In the genomic region with DNA sequence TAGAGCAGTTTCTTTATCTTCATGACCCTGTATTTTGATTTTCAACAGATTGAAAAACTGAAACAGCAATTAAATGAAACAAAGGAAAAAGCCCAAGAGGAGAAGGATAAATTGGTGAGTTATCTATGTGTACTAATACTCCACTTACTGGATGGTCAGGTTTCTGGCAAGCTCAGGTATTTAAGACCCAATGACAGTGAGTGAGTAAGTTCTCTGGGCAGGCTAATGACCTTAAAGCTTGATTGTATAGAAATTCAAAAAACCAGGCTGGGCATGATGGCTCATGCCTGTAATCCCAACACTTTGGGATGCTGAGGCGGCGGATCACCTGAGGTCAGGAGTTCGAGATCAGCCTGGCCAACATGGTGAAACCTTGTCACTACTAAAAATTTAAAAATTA, we compare ENCODE assay signal across 21 cellular contexts. TPM values are rescaled to one million over a fixed set of nuclear protein-coding genes. Genes with fewer than 3 reads are reported as not detected.
DNase-seq lines count a peak whose midpoint lies in the region; ATAC-seq and TF ChIP-seq lines count a peak whose summit lies in the region.
"Had no signal": no experiment of that assay in that cellular context is flagged by ENCODE, and none has a peak within 500 bp of the region (broad histone marks: within the 10 kb centered on the region; RNA-seq: fewer than 3 reads in every experiment).

No MANE protein-coding gene starts in this region.

- H3K9me2 ChIP-seq in GM23338 (ENCODE audit: insufficient read depth) (no peaks in the 10 kb centered on the region), PC-3 (replicated peaks; ENCODE audit: low read length) (no peaks in the 10 kb centered on the region)

- H3K4me2 ChIP-seq in GM23338 (no peak overlapping the region), PC-3 (ENCODE audit: low read length) (no peak overlapping the region)
- H3K4me2 ChIP-seq: BLaER1 had no signal

- no peaks in the 10 kb centered on the region for H3K4me1 Mint-ChIP-seq in GM23338
- H3K4me1 Mint-ChIP-seq: CD8-positive, alpha-beta memory T cell; H9 had no signal

- H3K36me3 ChIP-seq in GM23338 (ENCODE audit: insufficient read depth) (no peaks in the 10 kb centered on the region), PC-3 (ENCODE audit: low read depth, low read length) (no peaks in the 10 kb centered on the region)
- H3K36me3 ChIP-seq: BLaER1 had no signal

- no peak overlapping the region for H3K9ac ChIP-seq in PC-3 (ENCODE audit: low read length)
- H3K9ac ChIP-seq: BLaER1, GM23248 had no signal

- H3K4me3 Mint-ChIP-seq in GM23338: no peak overlapping the region
- H3K4me3 Mint-ChIP-seq: B cell; CD14-positive monocyte; CD4-positive, alpha-beta T cell; CD8-positive, alpha-beta memory T cell; H9 had no signal

- no peaks in the 10 kb centered on the region for H3K9me3 Mint-ChIP-seq in GM23338
- H3K9me3 Mint-ChIP-seq: CD4-positive, alpha-beta T cell; CD8-positive, alpha-beta memory T cell; H9 had no signal

- no peaks in the 10 kb centered on the region for H3K36me3 Mint-ChIP-seq in GM23338 (ENCODE audit: low read depth)
- H3K36me3 Mint-ChIP-seq: CD14-positive monocyte; CD8-positive, alpha-beta memory T cell had no signal

- H3K4me3 ChIP-seq in GM23338: no peak overlapping the region
- no peak overlapping the region for H3K4me3 ChIP-seq in PC-3 (ENCODE audit: low read length)
- H3K4me3 ChIP-seq: BLaER1, GM12878, GM23248 had no signal

- TF ChIP-seq CTCF in GM23338 (conservative IDR thresholded peaks at IDR 0.05; ENCODE audit: low read depth in 2 of 2): no peak
- no peak for TF ChIP-seq CTCF in PC-3 (conservative IDR thresholded peaks at IDR 0.05; ENCODE audit: low read depth, low read length)
- TF ChIP-seq CTCF in foreskin keratinocyte (conservative IDR thresholded peaks at IDR 0.05): no peak

- H3K27me3 ChIP-seq in GM23338 (ENCODE audit: insufficient read depth) (no peaks in the 10 kb centered on the region), PC-3 (ENCODE audit: low read length) (no peaks in the 10 kb centered on the region), foreskin keratinocyte (no peaks in the 10 kb centered on the region)
- H3K27me3 ChIP-seq: BLaER1 had no signal

- H2AFZ ChIP-seq in GM23338: peak overlapping the region; percentile 69; the same call in 1 of the 2 replicates
- no peak overlapping the region for H2AFZ ChIP-seq in PC-3 (ENCODE audit: low read length)
- H2AFZ ChIP-seq: GM23248 had no signal

- no peaks in the 10 kb centered on the region for H3K4me1 ChIP-seq in GM23338 (ENCODE audit: insufficient read depth)
- H3K4me1 ChIP-seq in PC-3 (ENCODE audit: insufficient read depth, low read length): no peaks in the 10 kb centered on the region
- no peaks in the 10 kb centered on the region for H3K4me1 ChIP-seq in foreskin keratinocyte
- H3K4me1 ChIP-seq: BLaER1 had no signal

- BruUV-seq in PC-3 (replicated peaks; lab: Mats Ljungman, UMichigan): no TSS peak

- no peaks in the 10 kb centered on the region for H3F3A ChIP-seq in GM23338 (replicated peaks; ENCODE audit: low read depth)
- H3F3A ChIP-seq in PC-3 (ENCODE audit: low read length, unreplicated experiment): no peaks in the 10 kb centered on the region

- H3K27ac Mint-ChIP-seq in GM23338: no peak overlapping the region
- H3K27ac Mint-ChIP-seq: B cell; CD14-positive monocyte; CD4-positive, alpha-beta T cell; CD8-positive, alpha-beta memory T cell; H9 had no signal

- intact Hi-C loops in PC-3 (cut with micrococcal nuclease): no loop called here

- H4K20me1 ChIP-seq in GM23338 (replicated peaks; ENCODE audit: insufficient read depth) (no peaks in the 10 kb centered on the region; the same call in 1 of the 2 replicates), PC-3 (ENCODE audit: low read length) (no peaks in the 10 kb centered on the region)
- H4K20me1 ChIP-seq: BLaER1 had no signal

- DNase-seq in GM23338 (ENCODE audit: low spot score): no peak
- DNase-seq in PC-3: peak; percentile 50
- DNase-seq in epithelial cell of prostate (ENCODE audit: low read depth, low spot score): peak; percentile 44
- peak; percentile 39 to 67 for DNase-seq in foreskin keratinocyte
- no peak for DNase-seq in RPMI8226
- no peak for DNase-seq in C1 segment of cervical spinal cord (lab: John Stamatoyannopoulos, UW)
- no peak for DNase-seq in NOMO-1 treated with DMSO at 0.1 percent for 48 hours (lab: John Stamatoyannopoulos, UW; ENCODE audit: unreplicated experiment)
- DNase-seq: CD4-positive, alpha-beta T cell; CD8-positive, alpha-beta memory T cell; DMS 273 treated with DMSO at 0.1 percent for 48 hours; DMS79; EL; GDM1; GM23248; H9 had no signal

- H3K27ac ChIP-seq in GM23338 (ENCODE audit: low read depth) (no peak overlapping the region), PC-3 (ENCODE audit: low read length) (no peak overlapping the region), epithelial cell of prostate (peak overlapping the region; percentile 8), foreskin keratinocyte (no peak overlapping the region)
- H3K27ac ChIP-seq: BLaER1, GM23248 had no signal

- CTCF ChIA-PET in PC-3 (lab: Charles Lee): no interaction called here

- H3K9me3 ChIP-seq in PC-3 (ENCODE audit: low read length): no peaks in the 10 kb centered on the region
- H3K9me3 ChIP-seq: BLaER1 had no signal

- H3K27me3 Mint-ChIP-seq in GM23338 (ENCODE audit: insufficient read depth, low read depth, poor library complexity): peaks cover 3% of the 10 kb centered on the region
- H3K27me3 Mint-ChIP-seq: B cell; CD4-positive, alpha-beta T cell; CD8-positive, alpha-beta memory T cell had no signal

- POLR2A ChIA-PET in PC-3 (lab: Charles Lee; ENCODE audit: unreplicated experiment): no interaction called here

- H3K79me2 ChIP-seq in GM23338 (replicated peaks; ENCODE audit: insufficient read depth): no peaks in the 10 kb centered on the region
- no peaks in the 10 kb centered on the region for H3K79me2 ChIP-seq in PC-3 (ENCODE audit: low read length)

- ATAC-seq in GM23338 (no peak), PC-3 (peak; percentile 70; the same call in 1 of the 2 replicates), foreskin keratinocyte (no peak), GM19455 (IDR thresholded peaks at IDR 0.05; ENCODE audit: unreplicated experiment) (no peak)
- ATAC-seq: GM12878, HCT116 had no signal

TF ChIP-seq in GM23338, 12 proteins besides CTCF, POLR2A, EP300 and RAD21:
- TF ChIP-seq CREB1 (CRISPR knock-in tag; IDR thresholded peaks at IDR 0.05; ENCODE audit: low read depth): no peak
- no peak for TF ChIP-seq ZNF331 (CRISPR knock-in tag; IDR thresholded peaks at IDR 0.05; ENCODE audit: low read depth)
- TF ChIP-seq EZH2 (IDR thresholded peaks at IDR 0.05; ENCODE audit: low read depth, unreplicated experiment): no peak

RNA-seq across cellular contexts. Expression of a gene that starts 10.0 kb away (rescaled TPM):
- total RNA-seq in GM23338 (2014; rRNA removed; shearing (Covaris generic)): 0.24 TPM in 1 of 2 replicates, not detected in the other
- polyA plus RNA-seq in GM23338 (2016; fragmentation: Nextera tagmentation; extraction: Ambion mirVana) (0.40 and 0.53 TPM in 2 replicates), foreskin keratinocyte (1.2 TPM in 2 replicates)
- total RNA-seq in PC-3 (2014; rRNA removed) (1.5 and 3.9 TPM in 2 replicates), foreskin keratinocyte (2.4 TPM in 2 replicates)

RNA-seq across cellular contexts. Expression of a gene that starts 10.0 kb away (rescaled TPM):
- total RNA-seq in GM23338 (2014; rRNA removed; shearing (Covaris generic)): 5.5 and 7.9 TPM in 2 replicates
- polyA plus RNA-seq in GM23338 (2016; fragmentation: Nextera tagmentation; extraction: Ambion mirVana) (3.5 and 4.6 TPM in 2 replicates), foreskin keratinocyte (3.8 and 4.4 TPM in 2 replicates)
- total RNA-seq in PC-3 (2014; rRNA removed) (7.9 and 11.2 TPM in 2 replicates), foreskin keratinocyte (11.1 and 11.3 TPM in 2 replicates)

RNA-seq across cellular contexts. Expression of a gene that starts 55.1 kb away (rescaled TPM):
- 20.7 and 28.0 TPM in 2 replicates for total RNA-seq in GM23338 (2014; rRNA removed; shearing (Covaris generic))
- polyA plus RNA-seq in GM23338 (2016; fragmentation: Nextera tagmentation; extraction: Ambion mirVana): 14.6 and 16.1 TPM in 2 replicates
- total RNA-seq in PC-3 (2014; rRNA removed): 5.0 and 5.4 TPM in 2 replicates
- 5.7 and 6.0 TPM in 2 replicates for total RNA-seq in foreskin keratinocyte
- 2.0 and 2.4 TPM in 2 replicates for polyA plus RNA-seq in foreskin keratinocyte

RNA-seq across cellular contexts. Expression of a gene that starts 55.6 kb away (rescaled TPM):
- total RNA-seq in GM23338 (2014; rRNA removed; shearing (Covaris generic)): 8.6 and 10.7 TPM in 2 replicates
- polyA plus RNA-seq in GM23338 (2016; fragmentation: Nextera tagmentation; extraction: Ambion mirVana) (9.1 and 10.8 TPM in 2 replicates), foreskin keratinocyte (2.7 and 3.1 TPM in 2 replicates)
- total RNA-seq in PC-3 (2014; rRNA removed) (8.4 and 9.3 TPM in 2 replicates), foreskin keratinocyte (6.5 and 7.0 TPM in 2 replicates)

Comparison
In these comparisons a context has a peak if more than half of its experiments do, and no peak if none do; other contexts are left out.
1. DNase-seq: peak in PC-3 (single experiment), epithelial cell of prostate (single experiment) and foreskin keratinocyte (2 of 2); none in GM23338 (single experiment), RPMI8226 (single experiment), C1 segment of cervical spinal cord (0 of 14) and NOMO-1 treated with DMSO at 0.1 percent for 48 hours (single experiment).